In genomic region chr14:101315802-101316296, GRCh38 we compare ENCODE assay signal across 32 cellular contexts.
A peak's percentile ranks its signal among the peaks of the same experiment; 100 is the strongest.
DNase-seq lines count a peak whose midpoint lies in the region; ATAC-seq, FAIRE-seq and TF ChIP-seq lines count a peak whose summit lies in the region.
"Had no signal": no experiment of that assay in that cellular context is flagged by ENCODE, and none has a peak within 500 bp of the region (broad histone marks: within the 10 kb centered on the region; RNA-seq: fewer than 3 reads in every experiment).

No MANE protein-coding gene starts in this region.

- no peak for FAIRE-seq in H1 (lab: Jason Lieb, UNC)
- no peak for FAIRE-seq in GM12891 (lab: Jason Lieb, UNC)
- FAIRE-seq: bronchial epithelial cell, islet of Langerhans had no signal

- H2AK5ac ChIP-seq in H1 (ENCODE audit: low read depth, low read length) (no peak overlapping the region), trophoblast cell (ENCODE audit: low read length) (no peak overlapping the region)

- no peak for TF ChIP-seq RAD21 in H1 (IDR thresholded peaks at IDR 0.05 in 1 of 2, conservative IDR thresholded peaks at IDR 0.05 in 1 of 2; ENCODE audit: low read depth in 2 of 2, low read length in 2 of 2)

- TF ChIP-seq POLR2A in H1 (IDR thresholded peaks at IDR 0.05; ENCODE audit: control extremely low read depth in 1 of 2, low read depth in 2 of 2, low read length in 2 of 2) (no peak), GM12891 (IDR thresholded peaks at IDR 0.05; ENCODE audit: low read depth, low read length) (no peak)

- H4K5ac ChIP-seq in H1 (ENCODE audit: insufficient read length, low read depth, low read length): no peak overlapping the region

- TF ChIP-seq EP300 in H1 (IDR thresholded peaks at IDR 0.05; ENCODE audit: borderline replicate concordance in 1 of 2, low read depth in 2 of 2, low read length in 2 of 2): no peak

- no peak overlapping the region for H3K56ac ChIP-seq in H1 (replicated peaks; ENCODE audit: insufficient read length, low read depth, low read length)

- no peaks in the 10 kb centered on the region for H3K23me2 ChIP-seq in H1 (ENCODE audit: low read depth, low read length)

- BruUV-seq in PC-9 (replicated peaks; lab: Mats Ljungman, UMichigan): no TSS peak

- no peaks in the 10 kb centered on the region for H3K36me3 Mint-ChIP-seq in activated CD4-positive, alpha-beta T cell treated with anti-CD3 and anti-CD28 coated beads for 36 hours (ENCODE audit: low read depth)
- H3K36me3 Mint-ChIP-seq in activated CD4-positive, alpha-beta T cell treated with anti-CD3 and anti-CD28 coated beads, Interleukin-2, amount 10 ng/mL, durations not matched to agents 24 days and 14 days (ENCODE audit: low read depth): no peaks in the 10 kb centered on the region
- H3K36me3 Mint-ChIP-seq: CD14-positive monocyte had no signal

- peaks cover 8% of the 10 kb centered on the region for H3K27me3 Mint-ChIP-seq in activated CD4-positive, alpha-beta T cell treated with anti-CD3 and anti-CD28 coated beads for 36 hours
- peaks cover 2% of the 10 kb centered on the region for H3K27me3 Mint-ChIP-seq in activated CD4-positive, alpha-beta T cell treated with anti-CD3 and anti-CD28 coated beads, Interleukin-2, amount 10 ng/mL, durations not matched to agents 24 days and 14 days

- H3K79me1 ChIP-seq in H1 (ENCODE audit: low read depth, low read length) (no peaks in the 10 kb centered on the region), trophoblast cell (ENCODE audit: low read length) (peaks cover under 1% of the 10 kb centered on the region)

- CTCF ChIA-PET in activated CD4-positive, alpha-beta T cell treated with anti-CD3 and anti-CD28 coated beads for 36 hours (lab: Charles Lee): no interaction called here
- CTCF ChIA-PET in PC-9 (lab: Charles Lee) (no interaction called here), H1 (lab: Charles Lee; ENCODE audit: partially characterized antibody) (no interaction called here)

- H2BK12ac ChIP-seq in H1 (ENCODE audit: low read depth, low read length): no peak overlapping the region
- H2BK12ac ChIP-seq in trophoblast cell (ENCODE audit: low read length): no peak overlapping the region

- WGBS in H1 (ENCODE audit: extremely low coverage in 1 of 2, insufficient coverage in 1 of 2, insufficient read length in 1 of 2, insufficient replicate concordance in 2 of 2, low coverage in 1 of 2, low lambda C conversion rate in 2 of 2, missing lambda C conversion rate in 1 of 2), 2 experiments: 95% methylated on average over 3 of the region's 3 CpGs; no CpG with 5 or more reads in 1 of the 2 experiments
- no CpG with 5 or more reads among the region's 3 CpGs for WGBS in trophoblast cell (ENCODE audit: extremely low coverage, insufficient coverage, insufficient read length)

- no peak overlapping the region for H3K4me3 ChIP-seq in PC-9
- no peak overlapping the region for H3K4me3 ChIP-seq in H1 (ENCODE audit: extremely low read depth in 1 of 4, insufficient read depth in 2 of 4, low read depth in 3 of 4, low read length in 4 of 4)
- H3K4me3 ChIP-seq in trophoblast cell (ENCODE audit: low read depth, low read length): no peak overlapping the region
- H3K4me3 ChIP-seq: left ventricle myocardium inferior, SJSA1, stomach, uterus had no signal

- no peaks in the 10 kb centered on the region for H3K4me1 Mint-ChIP-seq in activated CD4-positive, alpha-beta T cell treated with anti-CD3 and anti-CD28 coated beads for 36 hours
- H3K4me1 Mint-ChIP-seq in activated CD4-positive, alpha-beta T cell treated with anti-CD3 and anti-CD28 coated beads, Interleukin-2, amount 10 ng/mL, durations not matched to agents 24 days and 14 days: no peaks in the 10 kb centered on the region
- H3K4me1 Mint-ChIP-seq: activated CD4-positive, alpha-beta T cell treated with anti-CD3 and anti-CD28 coated beads, Interleukin-2, amount 10 ng/mL, durations not matched to agents 7 days and 5 days; activated naive CD8-positive, alpha-beta T cell treated with anti-CD3 and anti-CD28 coated beads for 36 hours; CD14-positive monocyte; T-cell had no signal

- H3K36me3 ChIP-seq in PC-9 (ENCODE audit: low read depth) (no peaks in the 10 kb centered on the region), H1 (ENCODE audit: control insufficient read depth in 2 of 4, insufficient read depth in 4 of 4, low read length in 3 of 4) (no peaks in the 10 kb centered on the region), trophoblast cell (ENCODE audit: control insufficient read depth in 1 of 2, insufficient read depth in 2 of 2, low read length in 2 of 2) (peaks cover 0 to 2% of the 10 kb centered on the region in 2 experiments)
- H3K36me3 ChIP-seq: left ventricle myocardium inferior, SJSA1, stomach, uterus had no signal

- H4K8ac ChIP-seq in H1 (ENCODE audit: extremely low read depth, insufficient read depth, low read length) (no peak overlapping the region), trophoblast cell (ENCODE audit: low read depth, low read length) (no peak overlapping the region)

- no peak overlapping the region for H2BK5ac ChIP-seq in H1 (ENCODE audit: low read depth, low read length)
- H2BK5ac ChIP-seq in trophoblast cell (ENCODE audit: low read depth, low read length, poor library complexity): no peak overlapping the region

- peaks cover 11% of the 10 kb centered on the region for H3K9me3 Mint-ChIP-seq in activated CD4-positive, alpha-beta T cell treated with anti-CD3 and anti-CD28 coated beads for 36 hours (ENCODE audit: low read depth)
- peaks cover 6% of the 10 kb centered on the region for H3K9me3 Mint-ChIP-seq in activated CD4-positive, alpha-beta T cell treated with anti-CD3 and anti-CD28 coated beads, Interleukin-2, amount 10 ng/mL, durations not matched to agents 24 days and 14 days

- H4K20me1 ChIP-seq in PC-9 (ENCODE audit: insufficient read depth): no peaks in the 10 kb centered on the region
- peaks cover 0 to 1% of the 10 kb centered on the region in 2 experiments for H4K20me1 ChIP-seq in H1 (replicated peaks in 1 of 2; ENCODE audit: control insufficient read depth in 1 of 2, insufficient read depth in 2 of 2, low read length in 2 of 2)

- no peak overlapping the region for H3K4me3 Mint-ChIP-seq in activated CD4-positive, alpha-beta T cell treated with anti-CD3 and anti-CD28 coated beads for 36 hours
- no peak overlapping the region for H3K4me3 Mint-ChIP-seq in activated CD4-positive, alpha-beta T cell treated with anti-CD3 and anti-CD28 coated beads, Interleukin-2, amount 10 ng/mL, durations not matched to agents 24 days and 14 days
- H3K4me3 Mint-ChIP-seq: activated CD4-positive, alpha-beta T cell treated with anti-CD3 and anti-CD28 coated beads, Interleukin-2, amount 10 ng/mL, durations not matched to agents 7 days and 5 days; activated naive CD8-positive, alpha-beta T cell treated with anti-CD3 and anti-CD28 coated beads for 36 hours; activated T-cell treated with anti-CD3 and anti-CD28 coated beads, Interleukin-2, amount 50 U/mL, for 24 hours; CD14-positive monocyte; H9; T-cell had no signal

- H2BK15ac ChIP-seq in H1 (ENCODE audit: low read length): no peak overlapping the region

- H4K12ac ChIP-seq in trophoblast cell (ENCODE audit: low read depth, low read length): no peak overlapping the region

- no peak overlapping the region for H3K4me2 ChIP-seq in PC-9
- no peak overlapping the region for H3K4me2 ChIP-seq in H1 (ENCODE audit: insufficient read depth in 1 of 2, low read depth in 2 of 2, low read length in 2 of 2)
- no peak overlapping the region for H3K4me2 ChIP-seq in trophoblast cell (ENCODE audit: low read length)

- H3K18ac ChIP-seq in H1 (ENCODE audit: extremely low read depth, low read length) (no peak overlapping the region), trophoblast cell (ENCODE audit: low read length) (no peak overlapping the region)

- H2AFZ ChIP-seq in PC-9 (no peak overlapping the region), H1 (ENCODE audit: low read length) (no peak overlapping the region), trophoblast cell (ENCODE audit: insufficient read depth, low read length, poor library complexity) (no peak overlapping the region)

- TF ChIP-seq CTCF in PC-9 (conservative IDR thresholded peaks at IDR 0.05) (no peak), H1 (IDR thresholded peaks at IDR 0.05; ENCODE audit: control extremely low read depth in 1 of 3, insufficient read depth in 1 of 3, low read depth in 1 of 3, low read length in 3 of 3) (no peak)

- H3K9ac ChIP-seq in H1 (replicated peaks in 1 of 4; ENCODE audit: extremely low read depth in 1 of 4, low read depth in 3 of 4, low read length in 3 of 4): no peak overlapping the region
- no peak overlapping the region for H3K9ac ChIP-seq in trophoblast cell (ENCODE audit: low read length)

- no peak for ATAC-seq in activated CD4-positive, alpha-beta T cell treated with anti-CD3 and anti-CD28 coated beads for 36 hours
- ATAC-seq: Panc1, sciatic nerve, T-cell had no signal

- no peak overlapping the region for H3K27ac Mint-ChIP-seq in activated CD4-positive, alpha-beta T cell treated with anti-CD3 and anti-CD28 coated beads for 36 hours
- no peak overlapping the region for H3K27ac Mint-ChIP-seq in activated CD4-positive, alpha-beta T cell treated with anti-CD3 and anti-CD28 coated beads, Interleukin-2, amount 10 ng/mL, durations not matched to agents 24 days and 14 days
- H3K27ac Mint-ChIP-seq: activated CD4-positive, alpha-beta T cell treated with anti-CD3 and anti-CD28 coated beads, Interleukin-2, amount 10 ng/mL, durations not matched to agents 7 days and 5 days; activated naive CD8-positive, alpha-beta T cell treated with anti-CD3 and anti-CD28 coated beads for 36 hours; activated T-cell treated with anti-CD3 and anti-CD28 coated beads, Interleukin-2, amount 50 U/mL, for 24 hours; CD14-positive monocyte; H9; T-cell had no signal

- H3K4me1 ChIP-seq in PC-9 (replicated peaks; ENCODE audit: insufficient read depth) (no peaks in the 10 kb centered on the region), H1 (replicated peaks in 1 of 4; ENCODE audit: control insufficient read depth in 3 of 4, insufficient read depth in 4 of 4, low read length in 3 of 4) (no peaks in the 10 kb centered on the region), trophoblast cell (ENCODE audit: control insufficient read depth in 1 of 2, insufficient read depth in 2 of 2, low read length in 2 of 2) (peaks cover 0 to 2% of the 10 kb centered on the region in 2 experiments)
- H3K4me1 ChIP-seq: left ventricle myocardium inferior, SJSA1, stomach, uterus had no signal

- H2BK120ac ChIP-seq in H1 (replicated peaks; ENCODE audit: low read depth, low read length) (no peak overlapping the region), trophoblast cell (ENCODE audit: insufficient read depth, low read length, poor library complexity) (no peak overlapping the region)

- DNase-seq in activated CD4-positive, alpha-beta T cell treated with anti-CD3 and anti-CD28 coated beads for 36 hours: peak; percentile 8
- no peak for DNase-seq in activated CD4-positive, alpha-beta T cell treated with anti-CD3 and anti-CD28 coated beads, Interleukin-2, amount 10 ng/mL, durations not matched to agents 24 days and 14 days
- peak in 1 of 2 experiments; percentile 70 for DNase-seq in PC-9
- peak in 1 of 2 experiments; percentile 27 for DNase-seq in H1 (ENCODE audit: low read depth in 1 of 2, low spot score in 2 of 2)
- DNase-seq in trophoblast cell: peak; percentile 78 to 81
- no peak for DNase-seq in GM12891 (ENCODE audit: insufficient read length, low spot score)
- DNase-seq in NCI-H2029 (lab: John Stamatoyannopoulos, UW): no peak
- DNase-seq in SHP77 (lab: John Stamatoyannopoulos, UW): no peak
- DNase-seq: 8988T; activated CD4-positive, alpha-beta T cell treated with anti-CD3 and anti-CD28 coated beads, Interleukin-2, amount 10 ng/mL, durations not matched to agents 7 days and 5 days; activated gamma-delta T cell; activated naive CD8-positive, alpha-beta T cell treated with anti-CD3 and anti-CD28 coated beads for 36 hours; activated T-cell treated with anti-CD3 and anti-CD28 coated beads, Interleukin-2, amount 50 U/mL, for 24 hours; anterior cingulate cortex; H9; left ventricle myocardium inferior; NCI-H1417; NCI-H2081; NCI-H526; NK-92 treated with Interleukin-12 subunit alpha and Interleukin-12 subunit beta, amount 100 ng/mL, for 24 hours; posterior cingulate gyrus; stimulated activated CD4-positive, alpha-beta T cell treated with anti-CD3 and anti-CD28 coated beads, Interleukin-12 subunit alpha, Interleukin-12 subunit beta, amount 100 ng/mL, for 4 hours; stimulated activated CD4-positive, alpha-beta T cell treated with anti-CD3 and anti-CD28 coated beads, Interleukin-2, amount 100 ng/mL, for 48 hours; stomach; T-cell; uterus had no signal

- H3K14ac ChIP-seq in H1 (ENCODE audit: insufficient read length) (no peak overlapping the region), trophoblast cell (ENCODE audit: low read length) (no peak overlapping the region)

- no peaks in the 10 kb centered on the region for H3K79me2 ChIP-seq in PC-9 (ENCODE audit: low read depth)
- H3K79me2 ChIP-seq in H1 (ENCODE audit: control insufficient read depth in 1 of 2, insufficient read depth in 2 of 2, low read length in 2 of 2): no peaks in the 10 kb centered on the region
- H3K79me2 ChIP-seq in trophoblast cell (ENCODE audit: control insufficient read depth, insufficient read depth, low read length, poor library complexity): peaks cover 1% of the 10 kb centered on the region

- H3K23ac ChIP-seq in H1 (ENCODE audit: insufficient read length): no peak overlapping the region
- no peak overlapping the region for H3K23ac ChIP-seq in trophoblast cell (ENCODE audit: low read length)

- H3F3A ChIP-seq in PC-9 (ENCODE audit: insufficient read depth, low read depth): peaks cover 16% of the 10 kb centered on the region; the same call in 1 of the 2 replicates

- no peak overlapping the region for H2BK20ac ChIP-seq in H1 (ENCODE audit: low read length)

- intact Hi-C loops in activated CD4-positive, alpha-beta T cell treated with anti-CD3 and anti-CD28 coated beads for 36 hours (cut with DNase I, micrococcal nuclease): no loop called here
- intact Hi-C loops in activated CD4-positive, alpha-beta T cell treated with anti-CD3 and anti-CD28 coated beads, Interleukin-2, amount 10 ng/mL, durations not matched to agents 24 days and 14 days (cut with micrococcal nuclease): no loop called here
- intact Hi-C loops in PC-9 (cut with micrococcal nuclease; ENCODE audit: unreplicated experiment): no loop called here

- peaks cover 51% of the 10 kb centered on the region for H3K9me3 ChIP-seq in PC-9 (ENCODE audit: insufficient read depth, low read depth)
- no peaks in the 10 kb centered on the region for H3K9me3 ChIP-seq in H1 (ENCODE audit: insufficient read depth in 2 of 2, low read depth in 1 of 2, low read length in 1 of 2)
- peaks cover 6% of the 10 kb centered on the region for H3K9me3 ChIP-seq in trophoblast cell (ENCODE audit: insufficient read depth, low read depth, low read length)
- H3K9me3 ChIP-seq: SJSA1, uterus had no signal

- no peak overlapping the region for H3K4ac ChIP-seq in H1 (replicated peaks; ENCODE audit: insufficient read length, low read depth, low read length)
- no peak overlapping the region for H3K4ac ChIP-seq in trophoblast cell (ENCODE audit: low read depth, low read length)

- POLR2A ChIA-PET in activated CD4-positive, alpha-beta T cell treated with anti-CD3 and anti-CD28 coated beads for 36 hours (lab: Charles Lee): no interaction called here
- POLR2A ChIA-PET in PC-9 (lab: Charles Lee; ENCODE audit: unreplicated experiment): no interaction called here
- POLR2A ChIA-PET in H1 (lab: Charles Lee; ENCODE audit: partially characterized antibody): no interaction called here

- H3K9me2 ChIP-seq in PC-9 (ENCODE audit: insufficient read depth): no peaks in the 10 kb centered on the region

- H3K27me3 ChIP-seq in PC-9 (ENCODE audit: insufficient read depth, low read depth) (no peaks in the 10 kb centered on the region), H1 (replicated peaks in 1 of 4; ENCODE audit: control insufficient read depth in 3 of 4, extremely low read depth in 1 of 4, insufficient read depth in 3 of 4, low read length in 3 of 4) (no peaks in the 10 kb centered on the region), trophoblast cell (ENCODE audit: insufficient read depth, low read length) (no peaks in the 10 kb centered on the region)
- H3K27me3 ChIP-seq: SJSA1, stomach, uterus had no signal

- H4K91ac ChIP-seq in H1 (replicated peaks; ENCODE audit: insufficient read length, low read length) (no peak overlapping the region), trophoblast cell (ENCODE audit: low read depth, low read length) (no peak overlapping the region)

- H3K27ac ChIP-seq in PC-9 (peak overlapping the region; percentile 60), H1 (ENCODE audit: low read depth, low read length) (no peak overlapping the region), trophoblast cell (ENCODE audit: low read depth, low read length) (no peak overlapping the region)
- H3K27ac ChIP-seq: left ventricle myocardium inferior, SJSA1, stomach, uterus had no signal

Comparison
In these comparisons a context has a peak if more than half of its experiments do, and no peak if none do; other contexts are left out.
1. DNase-seq: peak in activated CD4-positive, alpha-beta T cell treated with anti-CD3 and anti-CD28 coated beads for 36 hours (single experiment) and trophoblast cell (2 of 2); none in activated CD4-positive, alpha-beta T cell treated with anti-CD3 and anti-CD28 coated beads, Interleukin-2, amount 10 ng/mL, durations not matched to agents 24 days and 14 days (single experiment), GM12891 (single experiment), NCI-H2029 (single experiment) and SHP77 (0 of 2).